Comparison of ENCODE assay signal across 8 cellular contexts in the genomic region with DNA sequence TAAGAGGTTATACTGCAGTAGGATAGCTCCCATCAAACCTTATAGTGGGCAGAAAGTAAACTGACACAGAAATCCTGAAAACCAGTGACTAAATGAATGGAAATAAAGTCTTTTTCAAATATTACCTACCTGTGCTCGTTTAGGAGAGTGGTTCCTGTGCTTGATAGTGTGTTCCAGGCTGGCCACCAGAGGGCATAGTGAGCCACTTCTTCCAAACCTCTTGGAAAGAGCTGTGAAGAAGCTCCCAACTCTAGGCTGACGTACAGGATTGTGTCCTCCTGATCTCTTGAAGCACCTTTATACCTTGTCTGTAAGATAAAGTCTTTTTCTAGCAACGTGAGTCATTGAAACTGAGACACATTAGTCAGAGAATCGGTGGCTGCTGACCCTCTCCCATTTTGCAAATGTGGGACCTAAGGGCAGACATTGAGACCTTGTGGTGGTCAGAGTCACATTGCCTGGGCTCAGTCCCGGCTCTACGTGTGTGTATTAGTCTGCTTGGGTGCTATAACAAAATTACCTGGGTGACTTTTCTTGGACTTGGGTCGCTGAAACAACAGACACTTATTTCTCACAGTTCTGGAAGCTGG. TPM values are rescaled to one million over a fixed set of nuclear protein-coding genes. Genes with fewer than 3 reads are reported as not detected.
DNase-seq lines count a peak whose midpoint lies in the region; ATAC-seq, FAIRE-seq and TF ChIP-seq lines count a peak whose summit lies in the region.

No MANE protein-coding gene starts in this region.

- no peaks in the 10 kb centered on the region for H3K9me3 Mint-ChIP-seq in T-helper 2 cell treated with Interferon-gamma antibody and Interleukin-4, amounts not matched to agents 5 μg/mL and 100 μg/mL, for 36 hours

- H3K79me2 ChIP-seq in mammary epithelial cell (ENCODE audit: insufficient read depth, low read length): no peaks in the 10 kb centered on the region

- intact Hi-C loops in mammary epithelial cell (cut with micrococcal nuclease): loop anchor here (1.0 to 2.0 kb wide), 4 partner anchors 17 to 723 kb away; a partner anchor contains a TSS

- CTCF ChIA-PET in mammary epithelial cell (lab: Charles Lee; ENCODE audit: low non-redundant PET): interaction anchor here (0.6 to 1.0 kb wide), 3 partner anchors 212 to 1784 kb away, joined by 3 to 4 read pairs (median 3); no protein-coding TSS in a partner anchor

- no peak overlapping the region for H3K4me3 ChIP-seq in mammary epithelial cell (replicated peaks in 1 of 3; ENCODE audit: insufficient read depth in 1 of 3, low read depth in 2 of 3, low read length in 3 of 3)

- H3K36me3 Mint-ChIP-seq in T-helper 2 cell treated with Interferon-gamma antibody and Interleukin-4, amounts not matched to agents 5 μg/mL and 100 μg/mL, for 36 hours (ENCODE audit: low read depth): peaks cover 46% of the 10 kb centered on the region

- ATAC-seq in HG03521 (IDR thresholded peaks at IDR 0.05; ENCODE audit: unreplicated experiment): no peak

- no peak overlapping the region for H3K9ac ChIP-seq in mammary epithelial cell (ENCODE audit: insufficient read depth, low read length)

- no peaks in the 10 kb centered on the region for H3K9me3 ChIP-seq in mammary epithelial cell (replicated peaks; ENCODE audit: insufficient read depth, low read length)

- H3K27ac Mint-ChIP-seq in T-helper 2 cell treated with Interferon-gamma antibody and Interleukin-4, amounts not matched to agents 5 μg/mL and 100 μg/mL, for 36 hours: no peak overlapping the region

- dilution Hi-C loops in mammary epithelial cell (cut with HindIII; ENCODE audit: low sequenced_read_pairs): no loop called here

- no peak overlapping the region for H2AFZ ChIP-seq in mammary epithelial cell (ENCODE audit: low read depth, low read length)

- H3K36me3 ChIP-seq in mammary epithelial cell (ENCODE audit: insufficient read depth, low read length): peaks cover 17% of the 10 kb centered on the region

- in situ Hi-C loops in mammary epithelial cell (cut with MboI; ENCODE audit: low sequenced_read_pairs in 2 of 2): loop anchor here (10.0 kb wide), 1 partner anchor 261 kb away; no protein-coding TSS in a partner anchor

- H3K27ac ChIP-seq in mammary epithelial cell (ENCODE audit: insufficient read depth, low read depth, low read length): no peak overlapping the region

- H3K27me3 Mint-ChIP-seq in T-helper 2 cell treated with Interferon-gamma antibody and Interleukin-4, amounts not matched to agents 5 μg/mL and 100 μg/mL, for 36 hours (ENCODE audit: low read depth): no peaks in the 10 kb centered on the region

- peak; percentile 86 to 89 for TF ChIP-seq CTCF in mammary epithelial cell (conservative IDR thresholded peaks at IDR 0.05 in 1 of 2, IDR thresholded peaks at IDR 0.05 in 1 of 2; ENCODE audit: extremely low read depth in 1 of 2, insufficient read depth in 1 of 2, low read depth in 1 of 2, low read length in 2 of 2)

- 47% methylated on average over 7 of the region's 7 CpGs for WGBS in mammary epithelial cell (ENCODE audit: low coverage, missing lambda C conversion rate)

- H3K4me1 Mint-ChIP-seq in T-helper 2 cell treated with Interferon-gamma antibody and Interleukin-4, amounts not matched to agents 5 μg/mL and 100 μg/mL, for 36 hours (ENCODE audit: low read depth): no peaks in the 10 kb centered on the region

- H3K4me3 Mint-ChIP-seq in T-helper 2 cell treated with Interferon-gamma antibody and Interleukin-4, amounts not matched to agents 5 μg/mL and 100 μg/mL, for 36 hours: no peak overlapping the region

- peak; percentile 71 for FAIRE-seq in islet of Langerhans (lab: Jason Lieb, UNC)

- peak; percentile 21 for DNase-seq in DMS114 treated with DMSO at 0.1 percent for 48 hours (lab: John Stamatoyannopoulos, UW; ENCODE audit: unreplicated experiment)
- peak; percentile 53 for DNase-seq in H4 (ENCODE audit: low spot score)
- peak; percentile 22 for DNase-seq in NCI-H1417 treated with DMSO at 0.1 percent for 48 hours (lab: John Stamatoyannopoulos, UW)
- peak; percentile 15 for DNase-seq in T-helper 2 cell treated with Interferon-gamma antibody and Interleukin-4, amounts not matched to agents 5 μg/mL and 100 μg/mL, for 36 hours (ENCODE audit: low spot score)
- peak; percentile 40 for DNase-seq in mammary epithelial cell
- DNase-seq in stimulated activated CD4-positive, alpha-beta T cell treated with anti-CD3 and anti-CD28 coated beads, Interleukin-15, amount 100 ng/mL, for 24 hours: peak; percentile 64

- no peaks in the 10 kb centered on the region for H3K27me3 ChIP-seq in mammary epithelial cell (ENCODE audit: insufficient read depth, low read length)

- no peaks in the 10 kb centered on the region for H4K20me1 ChIP-seq in mammary epithelial cell (ENCODE audit: insufficient read depth, low read length)

- H3K4me2 ChIP-seq in mammary epithelial cell (ENCODE audit: insufficient read depth, low read depth, low read length): no peak overlapping the region

- no TSS peak for BruUV-seq in mammary epithelial cell (replicated peaks; lab: Mats Ljungman, UMichigan)

- no peaks in the 10 kb centered on the region for H3K4me1 ChIP-seq in mammary epithelial cell (ENCODE audit: insufficient read depth, low read length)

RNA-seq across cellular contexts. Expression of a gene that starts 17.6 kb away (rescaled TPM):
- total RNA-seq in H4 (2014; rRNA removed; shearing (Covaris generic)): 23.2 and 26.3 TPM in 2 replicates
- total RNA-seq in mammary epithelial cell: 10 to 100 TPM; 21.8 to 29.0 TPM
- 25.5 TPM for polyA plus RNA-seq in mammary epithelial cell
- polyA minus RNA-seq in mammary epithelial cell: 51.8 TPM

RNA-seq across cellular contexts. Expression of a gene that starts 18.8 kb away (rescaled TPM):
- 13.4 and 14.3 TPM in 2 replicates for total RNA-seq in H4 (2014; rRNA removed; shearing (Covaris generic))
- 10 to 100 TPM in 1 of 2 donors, 1 to 10 TPM in 1; 4.0 to 13.8 TPM for total RNA-seq in mammary epithelial cell
- 6.7 TPM for polyA plus RNA-seq in mammary epithelial cell
- not detected for polyA minus RNA-seq in mammary epithelial cell
